Comparison of ENCODE assay signal across 14 cellular contexts in genomic region chr4:2511645-2512131, GRCh38. TPM values are rescaled to one million over a fixed set of nuclear protein-coding genes. Genes with fewer than 3 reads are reported as not detected.
DNase-seq lines count a peak whose midpoint lies in the region; ATAC-seq and TF ChIP-seq lines count a peak whose summit lies in the region.
"Had no signal": no experiment of that assay in that cellular context is flagged by ENCODE, and none has a peak within 500 bp of the region (broad histone marks: within the 10 kb centered on the region; RNA-seq: fewer than 3 reads in every experiment).

No MANE protein-coding gene starts in this region.

- peaks cover 28% of the 10 kb centered on the region for H3K36me3 Mint-ChIP-seq in Calu3 (ENCODE audit: insufficient read depth, unreplicated experiment)
- H3K36me3 Mint-ChIP-seq in activated naive CD8-positive, alpha-beta T cell treated with anti-CD3 and anti-CD28 coated beads, Interleukin-2, amount 50 U/mL, for 24 hours (ENCODE audit: low read depth) = peaks cover 65% of the 10 kb centered on the region

- no peak overlapping the region for H3K4me3 Mint-ChIP-seq in Calu3 (ENCODE audit: low read depth, unreplicated experiment)
- H3K4me3 Mint-ChIP-seq in activated naive CD8-positive, alpha-beta T cell treated with anti-CD3 and anti-CD28 coated beads, Interleukin-2, amount 50 U/mL, for 24 hours = no peak overlapping the region

- H3K4me1 Mint-ChIP-seq in Calu3 (ENCODE audit: low read depth, unreplicated experiment) = no peaks in the 10 kb centered on the region
- H3K4me1 Mint-ChIP-seq in activated naive CD8-positive, alpha-beta T cell treated with anti-CD3 and anti-CD28 coated beads, Interleukin-2, amount 50 U/mL, for 24 hours = peaks cover 7% of the 10 kb centered on the region

- H3K27me3 Mint-ChIP-seq in Calu3 (ENCODE audit: unreplicated experiment) = no peaks in the 10 kb centered on the region
- no peaks in the 10 kb centered on the region for H3K27me3 Mint-ChIP-seq in activated naive CD8-positive, alpha-beta T cell treated with anti-CD3 and anti-CD28 coated beads, Interleukin-2, amount 50 U/mL, for 24 hours

- no peaks in the 10 kb centered on the region for H3K9me3 Mint-ChIP-seq in Calu3 (ENCODE audit: low read depth, unreplicated experiment)
- H3K9me3 Mint-ChIP-seq in activated naive CD8-positive, alpha-beta T cell treated with anti-CD3 and anti-CD28 coated beads, Interleukin-2, amount 50 U/mL, for 24 hours = no peaks in the 10 kb centered on the region

- BruUV-seq in Calu3 (replicated peaks; lab: Mats Ljungman, UMichigan) = no TSS peak

- intact Hi-C loops in Calu3 (cut with micrococcal nuclease; ENCODE audit: unreplicated experiment) = no loop called here

- ATAC-seq in GM18511 (IDR thresholded peaks at IDR 0.05; ENCODE audit: unreplicated experiment) = peak; percentile 48
- ATAC-seq in activated naive CD8-positive, alpha-beta T cell treated with anti-CD3 and anti-CD28 coated beads, Interleukin-2, amount 50 U/mL, for 24 hours = no peak
- ATAC-seq: left lung had no signal

- CTCF ChIA-PET in Calu3 (lab: Charles Lee) = no interaction called here

- TF ChIP-seq CTCF in Calu3 (IDR thresholded peaks at IDR 0.05; ENCODE audit: unreplicated experiment) = no peak

- H3K27ac Mint-ChIP-seq in Calu3 (ENCODE audit: unreplicated experiment) = peak overlapping the region; percentile 37
- peak overlapping the region; percentile 60 for H3K27ac Mint-ChIP-seq in activated naive CD8-positive, alpha-beta T cell treated with anti-CD3 and anti-CD28 coated beads, Interleukin-2, amount 50 U/mL, for 24 hours

- DNase-seq in Calu3 (no peak), nucleus accumbens (lab: John Stamatoyannopoulos, UW) (peak in 37 of 56 donors; percentile 6 to 83 (median 44)), NOMO-1 (lab: John Stamatoyannopoulos, UW; ENCODE audit: unreplicated experiment in 2 of 2) (no peak), NCI-H2029 (lab: John Stamatoyannopoulos, UW) (no peak), SK-N-DZ (ENCODE audit: low spot score) (no peak)
- no peak for DNase-seq in activated naive CD8-positive, alpha-beta T cell treated with anti-CD3 and anti-CD28 coated beads, Interleukin-2, amount 50 U/mL, for 24 hours
- DNase-seq: activated CD4-positive, alpha-beta T cell treated with anti-CD3 and anti-CD28 coated beads for 48 hours; left lung; NCI-H1694; NCI-H510A treated with DMSO at 0.1 percent for 48 hours; OCI-M1; stimulated activated CD4-positive, alpha-beta T cell treated with anti-CD3 and anti-CD28 coated beads, Interleukin-4, amount 100 ng/mL, for 4 hours; tibial artery had no signal

RNA-seq across cellular contexts. Expression of gene FAM193A, which starts 24.8 kb away (rescaled TPM):
- total RNA-seq in Calu3 (2022) = 20.0 and 22.2 TPM in 2 replicates
- polyA plus RNA-seq in SK-N-DZ (2014; cell fraction: cytosol; rRNA removed) = 9.6 and 11.0 TPM in 2 replicates
- polyA plus RNA-seq in SK-N-DZ (2014; cell fraction: nucleus; rRNA removed) = 9.7 and 16.6 TPM in 2 replicates

RNA-seq across cellular contexts. Expression of gene RNF4, which starts 42.8 kb away (rescaled TPM):
- 45.6 and 55.6 TPM in 2 replicates for total RNA-seq in Calu3 (2022)
- 40.6 and 63.2 TPM in 2 replicates for polyA plus RNA-seq in SK-N-DZ (2014; cell fraction: cytosol; rRNA removed)
- polyA plus RNA-seq in SK-N-DZ (2014; cell fraction: nucleus; rRNA removed) = 31.6 and 34.1 TPM in 2 replicates

Comparison
In these comparisons a context has a peak if more than half of its experiments do, and no peak if none do; other contexts are left out.
1. DNase-seq: peak in nucleus accumbens (37 of 56); none in Calu3 (single experiment), activated naive CD8-positive, alpha-beta T cell treated with anti-CD3 and anti-CD28 coated beads, Interleukin-2, amount 50 U/mL, for 24 hours (single experiment), NOMO-1 (0 of 2), NCI-H2029 (single experiment) and SK-N-DZ (single experiment).